ENCODE assay signal across 24 cellular contexts in genomic region chr15:36373549-36373948, GRCh38.
DNase-seq lines count a peak whose midpoint lies in the region; ATAC-seq, FAIRE-seq and TF ChIP-seq lines count a peak whose summit lies in the region.
"Had no signal": no experiment of that assay in that cellular context is flagged by ENCODE, and none has a peak within 500 bp of the region (broad histone marks: within the 10 kb centered on the region; RNA-seq: fewer than 3 reads in every experiment).

No MANE protein-coding gene starts in this region.

- H3K27me3 ChIP-seq in K562 (ENCODE audit: control insufficient read depth in 2 of 2, insufficient read depth in 2 of 2, low read length in 2 of 2) (no peaks in the 10 kb centered on the region), hepatocyte (no peaks in the 10 kb centered on the region), gastrocnemius medialis (no peaks in the 10 kb centered on the region)
- H3K27me3 ChIP-seq: sigmoid colon had no signal

- TF ChIP-seq POLR2A in K562 (conservative IDR thresholded peaks at IDR 0.05) (no peak), gastrocnemius medialis (IDR thresholded peaks at IDR 0.05) (no peak)

- H3K27me3 Mint-ChIP-seq in Calu3 (ENCODE audit: unreplicated experiment) = no peaks in the 10 kb centered on the region
- H3K27me3 Mint-ChIP-seq: CD4-positive, CD25-positive, alpha-beta regulatory T cell; stimulated activated naive B cell treated with anti-CD40 and anti-IgM and Interleukin-4, amounts not matched to agents 10 μg/mL and 1 μg/mL and 100 μg/mL, for 72 hours had no signal

- H3K9me2 ChIP-seq in hepatocyte (replicated peaks; ENCODE audit: insufficient read depth) = no peaks in the 10 kb centered on the region

- ATAC-seq in K562 (no peak), gastrocnemius medialis (no peak)
- no peak for ATAC-seq in activated naive CD4-positive, alpha-beta T cell treated with anti-CD3 and anti-CD28 coated beads, Interleukin-2, amount 50 U/mL, for 72 hours
- ATAC-seq: stimulated activated naive B cell treated with anti-CD40 and anti-IgM and Interleukin-4, amounts not matched to agents 10 μg/mL and 1 μg/mL and 100 μg/mL, for 72 hours had no signal

- H4K20me1 ChIP-seq in K562 (replicated peaks; ENCODE audit: control insufficient read depth, insufficient read depth, low read length) (no peaks in the 10 kb centered on the region), hepatocyte (ENCODE audit: insufficient read depth, poor library complexity, severe bottlenecking) (no peaks in the 10 kb centered on the region)

- H3K9me3 ChIP-seq in K562 (replicated peaks; ENCODE audit: control insufficient read depth, insufficient read depth, low read depth, low read length) (no peaks in the 10 kb centered on the region), hepatocyte (ENCODE audit: low read depth) (no peaks in the 10 kb centered on the region), gastrocnemius medialis (no peaks in the 10 kb centered on the region)
- H3K9me3 ChIP-seq: sigmoid colon, thoracic aorta had no signal

- POLR2A ChIA-PET in K562 (lab: Yijun Ruan, JAX) = no interaction called here

- in situ Hi-C loops in K562 (cut with MboI) (no loop called here), gastrocnemius medialis (cut with MboI; ENCODE audit: low sequenced_read_pairs in 4 of 4) (no loop called here)

- H3K9me3 Mint-ChIP-seq in Calu3 (ENCODE audit: low read depth, unreplicated experiment) = peaks cover 3% of the 10 kb centered on the region
- peaks cover 0 to 3% of the 10 kb centered on the region in 2 donors for H3K9me3 Mint-ChIP-seq in activated naive CD4-positive, alpha-beta T cell treated with anti-CD3 and anti-CD28 coated beads, Interleukin-2, amount 50 U/mL, for 72 hours

- H3K4me3 ChIP-seq in K562 (no peak overlapping the region), hepatocyte (no peak overlapping the region), gastrocnemius medialis (no peak overlapping the region)
- H3K4me3 ChIP-seq: sigmoid colon, thoracic aorta had no signal

- TF ChIP-seq EP300 in K562 (IDR thresholded peaks at IDR 0.05; ENCODE audit: low read length) = no peak

- no peak overlapping the region for H3K27ac ChIP-seq in K562 (ENCODE audit: extremely low read depth, low read depth, low read length)
- H3K27ac ChIP-seq in hepatocyte = no peak overlapping the region
- no peak overlapping the region for H3K27ac ChIP-seq in gastrocnemius medialis
- H3K27ac ChIP-seq: sigmoid colon, thoracic aorta had no signal

- H3K79me2 ChIP-seq in K562 (ENCODE audit: control insufficient read depth, insufficient read depth, low read length) = no peaks in the 10 kb centered on the region
- no peaks in the 10 kb centered on the region for H3K79me2 ChIP-seq in hepatocyte

- H3K9me1 ChIP-seq in K562 (ENCODE audit: control insufficient read depth, insufficient read depth, low read length) = no peaks in the 10 kb centered on the region

- H3K4me1 ChIP-seq in K562 (replicated peaks in 1 of 2; ENCODE audit: control insufficient read depth in 2 of 2, insufficient read depth in 2 of 2, low read length in 2 of 2) (no peaks in the 10 kb centered on the region; a peak in 1 of 5 replicates), hepatocyte (ENCODE audit: insufficient read depth) (no peaks in the 10 kb centered on the region), gastrocnemius medialis (no peaks in the 10 kb centered on the region)
- H3K4me1 ChIP-seq: sigmoid colon had no signal

- H2AFZ ChIP-seq in K562 (ENCODE audit: low read depth, low read length) (peak overlapping the region; percentile 17; the same call in 1 of the 2 replicates), hepatocyte (no peak overlapping the region)

- no peaks in the 10 kb centered on the region for H3K36me3 ChIP-seq in K562 (ENCODE audit: control insufficient read depth, insufficient read depth, low read length)
- no peaks in the 10 kb centered on the region for H3K36me3 ChIP-seq in hepatocyte (replicated peaks; ENCODE audit: insufficient read depth, low read depth)
- H3K36me3 ChIP-seq in gastrocnemius medialis = no peaks in the 10 kb centered on the region
- H3K36me3 ChIP-seq: sigmoid colon, thoracic aorta had no signal

- H3K4me3 Mint-ChIP-seq in Calu3 (ENCODE audit: low read depth, unreplicated experiment) = no peak overlapping the region
- H3K4me3 Mint-ChIP-seq: activated naive CD8-positive, alpha-beta T cell; CD4-positive, CD25-positive, alpha-beta regulatory T cell; nephron; stimulated activated naive B cell treated with anti-CD40 and anti-IgM and Interleukin-4, amounts not matched to agents 10 μg/mL and 1 μg/mL and 100 μg/mL, for 72 hours had no signal

- H3K4me1 Mint-ChIP-seq in Calu3 (ENCODE audit: low read depth, unreplicated experiment) = peaks cover 8% of the 10 kb centered on the region
- H3K4me1 Mint-ChIP-seq: CD4-positive, CD25-positive, alpha-beta regulatory T cell; stimulated activated naive B cell treated with anti-CD40 and anti-IgM and Interleukin-4, amounts not matched to agents 10 μg/mL and 1 μg/mL and 100 μg/mL, for 72 hours had no signal

- FAIRE-seq in K562 (lab: Jason Lieb, UNC) = no peak

- 9% methylated on average over 3 of the region's 3 CpGs for WGBS in K562 (ENCODE audit: insufficient coverage, low coverage, missing lambda C conversion rate)
- WGBS in hepatocyte (ENCODE audit: low lambda C conversion rate, missing lambda C conversion rate) = 35% methylated on average over 3 of the region's 3 CpGs

- intact Hi-C loops in Calu3 (cut with micrococcal nuclease; ENCODE audit: unreplicated experiment) (no loop called here), K562 (cut with micrococcal nuclease) (no loop called here), gastrocnemius medialis (cut with DNase I; ENCODE audit: low total_unique reads) (no loop called here)

- DNase-seq in Calu3 (no peak), LoVo (ENCODE audit: low spot score) (peak; percentile 25), K562 (ENCODE audit: extremely low read depth in 1 of 4, low spot score in 3 of 4) (no peak), left kidney (ENCODE audit: low read depth, low spot score) (peak; percentile 23), hepatocyte (ENCODE audit: low spot score) (no peak), NCI-H1092 treated with DMSO at 0.1 percent for 48 hours (lab: John Stamatoyannopoulos, UW) (no peak), gastrocnemius medialis (no peak)
- DNase-seq in activated naive CD4-positive, alpha-beta T cell treated with anti-CD3 and anti-CD28 coated beads, Interleukin-2, amount 50 U/mL, for 72 hours (ENCODE audit: low spot score in 2 of 2) = no peak
- DNase-seq: activated CD4-positive, alpha-beta T cell treated with anti-CD3 and anti-CD28 coated beads for 4 hours; CD4-positive, CD25-positive, alpha-beta regulatory T cell; DMS79 treated with DMSO at 0.1 percent for 48 hours; HCEC 1CT; hypothalamus; kidney glomerular epithelial cell; NCI-H1417 treated with DMSO at 0.1 percent for 48 hours; NCI-H69; posterior cingulate gyrus; Right ventricle myocardium superior; sigmoid colon; stimulated activated naive B cell treated with anti-CD40 and anti-IgM and Interleukin-4, amounts not matched to agents 10 μg/mL and 1 μg/mL and 100 μg/mL, for 72 hours; T-helper 1 cell had no signal

- BruUV-seq in Calu3 (replicated peaks; lab: Mats Ljungman, UMichigan) = no TSS peak
- no TSS peak for BruUV-seq in K562 (replicated peaks; lab: Mats Ljungman, UMichigan)

- TF ChIP-seq RAD21 in K562 (CRISPR knock-in tag; conservative IDR thresholded peaks at IDR 0.05 in 1 of 2, IDR thresholded peaks at IDR 0.05 in 1 of 2) = no peak

- no peak overlapping the region for H3K4me2 ChIP-seq in K562 (ENCODE audit: insufficient read depth, low read length)
- H3K4me2 ChIP-seq in hepatocyte = no peak overlapping the region

- CTCF ChIA-PET in Calu3 (lab: Charles Lee) = no interaction called here
- CTCF ChIA-PET in K562 (lab: Yijun Ruan, JAX; ENCODE audit: low intra/inter-chr PET ratio) = no interaction called here

- H3K9ac ChIP-seq in K562 (ENCODE audit: insufficient read depth in 1 of 2, low read depth in 2 of 2, low read length in 2 of 2) = no peak overlapping the region

- TF ChIP-seq CTCF in Calu3 (IDR thresholded peaks at IDR 0.05; ENCODE audit: unreplicated experiment) (no peak), K562 (IDR thresholded peaks at IDR 0.05 in 2 of 3, conservative IDR thresholded peaks at IDR 0.05 in 1 of 3; ENCODE audit: insufficient read depth in 2 of 3, low read depth in 1 of 3, low read length in 3 of 3) (no peak), hepatocyte (IDR thresholded peaks at IDR 0.05; ENCODE audit: poor library complexity) (no peak), gastrocnemius medialis (IDR thresholded peaks at IDR 0.05 in 4 of 5, conservative IDR thresholded peaks at IDR 0.05 in 1 of 5) (no peak)

- no peaks in the 10 kb centered on the region for H3K36me3 Mint-ChIP-seq in Calu3 (ENCODE audit: insufficient read depth, unreplicated experiment)
- no peaks in the 10 kb centered on the region for H3K36me3 Mint-ChIP-seq in activated naive CD4-positive, alpha-beta T cell treated with anti-CD3 and anti-CD28 coated beads, Interleukin-2, amount 50 U/mL, for 72 hours
- H3K36me3 Mint-ChIP-seq: activated naive CD8-positive, alpha-beta T cell; CD4-positive, CD25-positive, alpha-beta regulatory T cell; stimulated activated naive B cell treated with anti-CD40 and anti-IgM and Interleukin-4, amounts not matched to agents 10 μg/mL and 1 μg/mL and 100 μg/mL, for 72 hours had no signal

- peak overlapping the region; percentile 72 for H3K27ac Mint-ChIP-seq in Calu3 (ENCODE audit: unreplicated experiment)
- no peak overlapping the region for H3K27ac Mint-ChIP-seq in activated naive CD4-positive, alpha-beta T cell treated with anti-CD3 and anti-CD28 coated beads, Interleukin-2, amount 50 U/mL, for 72 hours
- H3K27ac Mint-ChIP-seq: activated naive CD8-positive, alpha-beta T cell; CD4-positive, CD25-positive, alpha-beta regulatory T cell; nephron; stimulated activated naive B cell treated with anti-CD40 and anti-IgM and Interleukin-4, amounts not matched to agents 10 μg/mL and 1 μg/mL and 100 μg/mL, for 72 hours had no signal

TF ChIP-seq in K562, 482 proteins besides CTCF, POLR2A, EP300 and RAD21:
- TF ChIP-seq U2AF1 (optimal IDR thresholded peaks at IDR 0.05; ENCODE audit: low read depth, low read length) (no peak), SOX6 (IDR thresholded peaks at IDR 0.05) (0 out of 2 replicates have a peak, but pooled peaks have one; percentile 10)
TF ChIP-seq in K562: peak in this region for 1.

Comparison
In these comparisons a context has a peak if more than half of its experiments do, and no peak if none do; other contexts are left out.
1. DNase-seq: peak in LoVo (single experiment) and left kidney (single experiment); none in Calu3 (single experiment), K562 (0 of 4), activated naive CD4-positive, alpha-beta T cell treated with anti-CD3 and anti-CD28 coated beads, Interleukin-2, amount 50 U/mL, for 72 hours (0 of 2), hepatocyte (single experiment), NCI-H1092 treated with DMSO at 0.1 percent for 48 hours (single experiment) and gastrocnemius medialis (0 of 2).